In genomic region chr10:44039599-44039998, GRCh38 we compare ENCODE assay signal across 29 cellular contexts.
"Had no signal": no experiment of that assay in that cellular context is flagged by ENCODE, and none has a peak within 500 bp of the region (broad histone marks: within the 10 kb centered on the region; RNA-seq: fewer than 3 reads in every experiment).

No MANE protein-coding gene starts in this region.

- H3K9me3 ChIP-seq: ascending aorta had no signal

- FAIRE-seq: bronchial epithelial cell, TTC549 had no signal

- H3K4me1 ChIP-seq: ascending aorta had no signal

- ATAC-seq: activated CD8-positive, alpha-beta memory T cell treated with anti-CD3 and anti-CD28 coated beads, Interleukin-2, amount 10 ng/mL, durations not matched to agents 7 days and 5 days; activated naive CD4-positive, alpha-beta T cell treated with anti-CD3 and anti-CD28 coated beads, Interleukin-2, amount 50 U/mL, for 72 hours; activated naive CD8-positive, alpha-beta T cell treated with anti-CD3 and anti-CD28 coated beads, Interleukin-2, amount 50 U/mL, for 24 hours; Right ventricle myocardium inferior; T-cell had no signal

- H3K36me3 ChIP-seq: ascending aorta had no signal

- DNase-seq: activated B cell treated with CpG ODN at 0.5 μM for 24 hours; activated CD4-positive, alpha-beta T cell treated with anti-CD3 and anti-CD28 coated beads for 1 hour; activated CD4-positive, alpha-beta T cell treated with anti-CD3 and anti-CD28 coated beads, Interleukin-2, amount 10 ng/mL, durations not matched to agents 24 days and 14 days; activated CD4-positive, alpha-beta T cell treated with anti-CD3 and anti-CD28 coated beads, Interleukin-2, amount 50 U/mL, for 48 hours; activated CD8-positive, alpha-beta memory T cell treated with anti-CD3 and anti-CD28 coated beads, Interleukin-2, amount 10 ng/mL, durations not matched to agents 7 days and 5 days; activated effector memory CD4-positive, alpha-beta T cell treated with anti-CD3 and anti-CD28 coated beads, Interleukin-2, amount 50 U/mL, for 16 hours; activated naive CD4-positive, alpha-beta T cell treated with Interleukin-2 at 50 U/mL for 16 hours; activated naive CD8-positive, alpha-beta T cell treated with anti-CD3 and anti-CD28 coated beads, Interleukin-2, amount 50 U/mL, for 24 hours; activated T-cell treated with anti-CD3 and anti-CD28 coated beads, Interleukin-2, amount 50 U/mL, for 24 hours; amniotic stem cell; central memory CD4-positive, alpha-beta T cell; NCI-H1092 treated with DMSO at 0.1 percent for 48 hours; NCI-H1417 treated with DMSO at 0.1 percent for 48 hours; NCI-H1694; NCI-H2029 treated with DMSO at 0.1 percent for 48 hours; NCI-H345; NCI-H510A; NCI-H526 treated with DMSO at 0.1 percent for 48 hours; NCI-H82; T-cell; T-helper 2 cell; T1000 had no signal

- H3K4me3 ChIP-seq: ascending aorta, SK-N-MC had no signal

- H3K27me3 ChIP-seq: ascending aorta had no signal

- H3K27ac ChIP-seq: ascending aorta, KMS-11, SK-N-MC had no signal
